Comparison of ENCODE assay signal across 8 cellular contexts in genomic region chr10:69222157-69223027, GRCh38. TPM values are rescaled to one million over a fixed set of nuclear protein-coding genes. Genes with fewer than 3 reads are reported as not detected.
DNase-seq lines count a peak whose midpoint lies in the region; ATAC-seq and TF ChIP-seq lines count a peak whose summit lies in the region.

No MANE protein-coding gene starts in this region.

- H3K9me3 ChIP-seq in CD4-positive, alpha-beta T cell (ENCODE audit: control insufficient read depth, low read length) = no peaks in the 10 kb centered on the region
- H3K9me3 ChIP-seq in NT2/D1 (ENCODE audit: insufficient read depth, low read length) (no peaks in the 10 kb centered on the region), psoas muscle (no peaks in the 10 kb centered on the region)

- H3K9ac ChIP-seq in NT2/D1 (ENCODE audit: insufficient read length, low read depth) = no peak overlapping the region

- H3K4me3 Mint-ChIP-seq in CD4-positive, alpha-beta T cell = peak overlapping the region; percentile 55

- no peak overlapping the region for H3K4me3 ChIP-seq in NT2/D1 (ENCODE audit: insufficient read length, low read depth)
- no peak overlapping the region for H3K4me3 ChIP-seq in fibroblast of pulmonary artery (replicated peaks; ENCODE audit: low read depth, low read length)
- H3K4me3 ChIP-seq in psoas muscle = no peak overlapping the region

- peaks cover 35% of the 10 kb centered on the region for H3K4me1 Mint-ChIP-seq in CD4-positive, alpha-beta T cell (ENCODE audit: low read depth)

- intact Hi-C loops in CD4-positive, alpha-beta T cell (cut with DNase I, micrococcal nuclease) = loop anchor here (5.0 to 10.0 kb wide), 2 partner anchors 40 to 218 kb away; partner anchors contain the start of gene SUPV3L1 (in 1 of the 2)
- intact Hi-C loops in psoas muscle (cut with DNase I) = no loop called here

- CTCF ChIA-PET in CD4-positive, alpha-beta T cell (lab: Charles Lee) = interaction anchor here (0.8 kb wide), 1 partner anchor 11 kb away, joined by 3 read pairs; no protein-coding TSS in a partner anchor

- POLR2A ChIA-PET in CD4-positive, alpha-beta T cell (lab: Charles Lee) = interaction anchor here (0.7 to 1.0 kb wide), 2 partner anchors 10 to 97 kb away, joined by 3 to 4 read pairs; no protein-coding TSS in a partner anchor

- H3K27me3 ChIP-seq in CD4-positive, alpha-beta T cell (ENCODE audit: control insufficient read depth, insufficient read depth, low read length) = no peaks in the 10 kb centered on the region
- no peaks in the 10 kb centered on the region for H3K27me3 ChIP-seq in NT2/D1 (ENCODE audit: insufficient read depth, insufficient read length)
- no peaks in the 10 kb centered on the region for H3K27me3 ChIP-seq in psoas muscle (ENCODE audit: insufficient read depth in 3 of 3, low read length in 2 of 3)

- H3K9me3 Mint-ChIP-seq in CD4-positive, alpha-beta T cell = no peaks in the 10 kb centered on the region

- peaks cover 5% of the 10 kb centered on the region for H3K4me1 ChIP-seq in NT2/D1 (ENCODE audit: insufficient read depth, insufficient read length)
- H3K4me1 ChIP-seq in psoas muscle = no peaks in the 10 kb centered on the region

- 43 to 48% (median 46%) methylated on average over 11 of the region's 11 CpGs for WGBS in psoas muscle, 3 donors

- peak overlapping the region; percentile 67 for H3K27ac Mint-ChIP-seq in CD4-positive, alpha-beta T cell

- peak; percentile 87 for TF ChIP-seq CTCF in CD4-positive, alpha-beta T cell (IDR thresholded peaks at IDR 0.05)
- peak; percentile 77 for TF ChIP-seq CTCF in fibroblast of pulmonary artery (IDR thresholded peaks at IDR 0.05; ENCODE audit: low read length, missing control alignments)
- TF ChIP-seq CTCF in psoas muscle (IDR thresholded peaks at IDR 0.05) = peak; percentile 55

- H3K27ac ChIP-seq in CD4-positive, alpha-beta T cell (ENCODE audit: low read depth, low read length) = no peak overlapping the region
- no peak overlapping the region for H3K27ac ChIP-seq in psoas muscle

- no peaks in the 10 kb centered on the region for H3K36me3 Mint-ChIP-seq in CD4-positive, alpha-beta T cell (ENCODE audit: low read depth)

- peak; percentile 24 to 47 (median 42) for DNase-seq in CD4-positive, alpha-beta T cell
- DNase-seq in NT2/D1 (ENCODE audit: low read depth, low spot score) = peak; percentile 36
- peak; percentile 70 for DNase-seq in activated T-cell treated with anti-CD3 and anti-CD28 coated beads for 48 hours (ENCODE audit: low read depth)
- DNase-seq in fibroblast of pulmonary artery (ENCODE audit: low read depth) = peak; percentile 77
- DNase-seq in psoas muscle = no peak
- DNase-seq in NCI-H146 treated with DMSO at 0.1 percent for 48 hours (lab: John Stamatoyannopoulos, UW; ENCODE audit: unreplicated experiment) = no peak

- H3K36me3 ChIP-seq in NT2/D1 (ENCODE audit: insufficient read depth, insufficient read length, low read length) (no peaks in the 10 kb centered on the region), psoas muscle (ENCODE audit: insufficient read depth in 1 of 2, low read depth in 1 of 2) (no peaks in the 10 kb centered on the region)

- peak; percentile 85 for ATAC-seq in CD4-positive, alpha-beta T cell (ENCODE audit: poor library complexity)
- peak; percentile 96 for ATAC-seq in GM18909 (IDR thresholded peaks at IDR 0.05; ENCODE audit: poor library complexity, unreplicated experiment)
- ATAC-seq in HG03097 (IDR thresholded peaks at IDR 0.05; ENCODE audit: low FRiP score, unreplicated experiment) = peak; percentile 86
- ATAC-seq in psoas muscle = peak; percentile 42 to 61 (median 56)

- no peaks in the 10 kb centered on the region for H3K27me3 Mint-ChIP-seq in CD4-positive, alpha-beta T cell

RNA-seq across cellular contexts. Expression of gene HKDC1, which starts 2.3 kb away (rescaled TPM):
- 1 to 10 TPM; 3.1 to 4.5 TPM for total RNA-seq in CD4-positive, alpha-beta T cell
- not detected for total RNA-seq in psoas muscle
- under 1 TPM in 2 of 3 donors, not detected in 1; 0.03 TPM for polyA plus RNA-seq in psoas muscle

RNA-seq across cellular contexts. Expression of gene SUPV3L1, which starts 42.4 kb away (rescaled TPM):
- total RNA-seq in CD4-positive, alpha-beta T cell = 10 to 100 TPM; 78.1 to 78.7 TPM
- 10 to 100 TPM; 33.9 to 56.4 (median 43.8) TPM for total RNA-seq in psoas muscle
- polyA plus RNA-seq in psoas muscle = 10 to 100 TPM; 50.6 to 55.6 (median 53.4) TPM

RNA-seq across cellular contexts. Expression of gene HK1, which starts 55.9 kb away (rescaled TPM):
- 10 to 100 TPM; 45.6 to 48.1 TPM for total RNA-seq in CD4-positive, alpha-beta T cell
- total RNA-seq in psoas muscle = 100 to 1,000 TPM; 212 to 336 (median 261) TPM
- polyA plus RNA-seq in psoas muscle = 100 to 1,000 TPM; 134 to 254 (median 216) TPM

Comparison
In these comparisons a context has a peak if more than half of its experiments do, and no peak if none do; other contexts are left out.
1. DNase-seq: peak in CD4-positive, alpha-beta T cell (10 of 10), NT2/D1 (single experiment), activated T-cell treated with anti-CD3 and anti-CD28 coated beads for 48 hours (single experiment) and fibroblast of pulmonary artery (single experiment); none in psoas muscle (0 of 2) and NCI-H146 treated with DMSO at 0.1 percent for 48 hours (single experiment).
2. RNA of gene HK1, which starts 55.9 kb away (total RNA-seq): 212 to 336 TPM in psoas muscle; 45.6 to 48.1 TPM in CD4-positive, alpha-beta T cell; every median in the first group is over 4 times any median in the second.
3. intact Hi-C loops: an anchor here in CD4-positive, alpha-beta T cell (5.0 to 10.0 kb wide); none called in psoas muscle.
4. Peak in every context shown above with its lines, with median percentiles within 50 percentile points of each other: ATAC-seq and CTCF ChIP-seq.